8 cellular contexts compared by ENCODE assay signal in genomic region chr19:56567274-56568120, GRCh38. TPM values are rescaled to one million over a fixed set of nuclear protein-coding genes. Genes with fewer than 3 reads are reported as not detected.
DNase-seq lines count a peak whose midpoint lies in the region; ATAC-seq and TF ChIP-seq lines count a peak whose summit lies in the region.

Gene ZNF470, plus strand, starts transcription at chr19:56567468. Its CDS starts 2,844 bp downstream, at chr19:56570312.

- peak within 1 kb of the TSS; percentile 78 for H3K27ac Mint-ChIP-seq in neural progenitor cell

- in situ Hi-C loops in Caki2 (cut with HindIII; ENCODE audit: low pct_unique_long_range_greater_than_20kb, low sequenced_read_pairs) = no loop called here

- peaks cover 78% of the 10 kb centered on the region for H3K9me3 Mint-ChIP-seq in neural progenitor cell

- peak; percentile 93 for ATAC-seq in GM21390 (IDR thresholded peaks at IDR 0.05; ENCODE audit: unreplicated experiment)

- 2 to 11% (median 4%) methylated on average over 35 to 66 of the region's 66 CpGs for WGBS in stomach, 5 donors

- H3K4me2 ChIP-seq in neural progenitor cell = peak within 1 kb of the TSS; percentile 83

- TF ChIP-seq EP300 in stomach (IDR thresholded peaks at IDR 0.05) = no peak

- peaks cover 9% of the 10 kb centered on the region for H3F3A ChIP-seq in neural progenitor cell (ENCODE audit: low read depth)

- DNase-seq in Caki2 (ENCODE audit: low read depth) = peak; percentile 96
- peak; percentile 79 for DNase-seq in SHP77 treated with DMSO at 0.1 percent for 48 hours (lab: John Stamatoyannopoulos, UW)
- peak; percentile 91 for DNase-seq in activated naive CD4-positive, alpha-beta T cell treated with Interleukin-2 at 50 U/mL for 16 hours
- peak; percentile 86 for DNase-seq in foreskin melanocyte
- DNase-seq in neural progenitor cell (ENCODE audit: low spot score) = peak; percentile 97
- peak; percentile 96 for DNase-seq in stomach

- H3K36me3 ChIP-seq in HUES6 (ENCODE audit: control insufficient read depth, insufficient read depth, low read length) (peaks cover 35% of the 10 kb centered on the region), neural progenitor cell (peaks cover 37% of the 10 kb centered on the region), stomach (peaks cover 11 to 63% (median 41%) of the 10 kb centered on the region in 4 donors)

- H3K27ac ChIP-seq in HUES6 (ENCODE audit: low read depth, low read length) = no peak within 1 kb of the TSS
- no peak within 1 kb of the TSS for H3K27ac ChIP-seq in neural progenitor cell
- H3K27ac ChIP-seq in stomach = peak within 1 kb of the TSS; percentile 81 to 87 (median 83)

- H3K36me3 Mint-ChIP-seq in neural progenitor cell = peaks cover 35% of the 10 kb centered on the region

- peak within 1 kb of the TSS; percentile 95 for H2AFZ ChIP-seq in neural progenitor cell (replicated peaks)

- peaks cover 5% of the 10 kb centered on the region; the same call in 1 of the 2 replicates for H3K4me1 ChIP-seq in HUES6 (ENCODE audit: control insufficient read depth, insufficient read depth, low read length)
- H3K4me1 ChIP-seq in neural progenitor cell = no peaks in the 10 kb centered on the region
- peaks cover 0 to 20% (median 15%) of the 10 kb centered on the region in 4 donors for H3K4me1 ChIP-seq in stomach

- H3K9ac ChIP-seq in HUES6 (ENCODE audit: low read length) (peak within 1 kb of the TSS; percentile 56), neural progenitor cell (peak within 1 kb of the TSS; percentile 29)

- peaks cover 5% of the 10 kb centered on the region for H3K27me3 Mint-ChIP-seq in neural progenitor cell (ENCODE audit: insufficient read depth, low read depth)

- H3K4me1 Mint-ChIP-seq in neural progenitor cell = peaks cover 6% of the 10 kb centered on the region

- TF ChIP-seq POLR2A in stomach (IDR thresholded peaks at IDR 0.05) = no peak

- H3K4me3 ChIP-seq in HUES6 (ENCODE audit: low read depth, low read length) (peak within 1 kb of the TSS; percentile 90), neural progenitor cell (peak within 1 kb of the TSS; percentile 76), stomach (peak within 1 kb of the TSS; percentile 81 to 97 (median 87))

- no peaks in the 10 kb centered on the region for H3K27me3 ChIP-seq in HUES6 (ENCODE audit: control insufficient read depth, insufficient read depth, low read length)
- H3K27me3 ChIP-seq in neural progenitor cell = no peaks in the 10 kb centered on the region
- H3K27me3 ChIP-seq in stomach = no peaks in the 10 kb centered on the region

- peaks cover 10% of the 10 kb centered on the region for H3K79me2 ChIP-seq in neural progenitor cell (ENCODE audit: low read depth)

- TF ChIP-seq CTCF in neural progenitor cell (IDR thresholded peaks at IDR 0.05) = no peak
- TF ChIP-seq CTCF in stomach (IDR thresholded peaks at IDR 0.05) = no peak

- H4K20me1 ChIP-seq in neural progenitor cell (ENCODE audit: low read depth) = no peaks in the 10 kb centered on the region

- H3K4me3 Mint-ChIP-seq in neural progenitor cell = peak within 1 kb of the TSS; percentile 97

- peaks cover 67% of the 10 kb centered on the region for H3K9me3 ChIP-seq in HUES6 (ENCODE audit: control insufficient read depth, insufficient read depth, low read depth, low read length)
- peaks cover 53% of the 10 kb centered on the region for H3K9me3 ChIP-seq in neural progenitor cell (ENCODE audit: low read depth)
- H3K9me3 ChIP-seq in stomach = peaks cover 42 to 94% (median 66%) of the 10 kb centered on the region in 4 donors

- intact Hi-C loops in stomach (cut with DNase I; ENCODE audit: low total_unique reads) = no loop called here

RNA-seq across cellular contexts. Expression of gene ZNF470, which starts in this region (rescaled TPM):
- total RNA-seq in Caki2 (2014; rRNA removed; shearing (Covaris generic); ENCODE audit: low replicate concordance) = 1.7 and 3.6 TPM in 2 replicates
- total RNA-seq in neural progenitor cell (ENCODE audit: low replicate concordance) (6.5 and 6.7 TPM in 2 replicates), stomach (1 to 10 TPM; 1.0 to 5.4 (median 1.8) TPM)
- 1 to 10 TPM; 1.1 to 4.3 (median 1.4) TPM for polyA plus RNA-seq in stomach

Comparison
In these comparisons a context has a peak if more than half of its experiments do, and no peak if none do; other contexts are left out.
1. H3K27ac ChIP-seq: peak in stomach (5 of 5); none in HUES6 (single experiment) and neural progenitor cell (single experiment).
2. Peak in every context shown above with its lines, with median percentiles within 50 percentile points of each other: DNase-seq and H3K4me3 ChIP-seq.